Comparison of ENCODE assay signal across 22 cellular contexts in genomic region chr6:65707134-65707826, GRCh38. TPM values are rescaled to one million over a fixed set of nuclear protein-coding genes. Genes with fewer than 3 reads are reported as not detected.
DNase-seq lines count a peak whose midpoint lies in the region; ATAC-seq and TF ChIP-seq lines count a peak whose summit lies in the region.
"Had no signal": no experiment of that assay in that cellular context is flagged by ENCODE, and none has a peak within 500 bp of the region (broad histone marks: within the 10 kb centered on the region; RNA-seq: fewer than 3 reads in every experiment).

Gene EYS (minus strand): TSS chr6:65707226. CDS start chr6:65495410, 211,816 bp downstream.

- TF ChIP-seq EP300 in neural cell (conservative IDR thresholded peaks at IDR 0.05; ENCODE audit: poor library complexity, severe bottlenecking): no peak

- no peak within 1 kb of the TSS for H3K27ac Mint-ChIP-seq in activated naive CD8-positive, alpha-beta T cell treated with anti-CD3 and anti-CD28 coated beads for 36 hours
- H3K27ac Mint-ChIP-seq: activated T-helper 2 cell treated with anti-CD3 and anti-CD28 coated beads, Interferon-gamma antibody, Interleukin-2, Interleukin-4, amounts not matched to agents 10 μg/mL and 5 μg/mL and 100 μg/mL, durations not matched to agents 14 hours and 24 hours and 36 hours; T-helper 1 cell treated with Interleukin-12 subunit alpha and Interleukin-12 subunit beta and Interleukin-4 antibody, amounts not matched to agents 30 μg/mL and 1 μg/mL, for 36 hours; WTC11 had no signal

- peak within 1 kb of the TSS; percentile 62 for H3K4me2 ChIP-seq in neural cell (ENCODE audit: low read length)

- H3K9me3 Mint-ChIP-seq in activated naive CD8-positive, alpha-beta T cell treated with anti-CD3 and anti-CD28 coated beads for 36 hours: no peaks in the 10 kb centered on the region
- H3K9me3 Mint-ChIP-seq: stimulated activated naive CD8-positive, alpha-beta T cell treated with anti-CD3 and anti-CD28 coated beads, Interleukin-15, amount 100 ng/mL, for 72 hours had no signal

- no peaks in the 10 kb centered on the region for H3K79me2 ChIP-seq in neural cell (replicated peaks; ENCODE audit: insufficient read depth, low read length)

- H3K9ac ChIP-seq in neural cell (ENCODE audit: low read length): peak within 1 kb of the TSS; percentile 40

- no peak within 1 kb of the TSS for H3K4me3 Mint-ChIP-seq in activated naive CD8-positive, alpha-beta T cell treated with anti-CD3 and anti-CD28 coated beads for 36 hours
- H3K4me3 Mint-ChIP-seq: stimulated activated naive CD8-positive, alpha-beta T cell treated with anti-CD3 and anti-CD28 coated beads, Interleukin-15, amount 100 ng/mL, for 72 hours; T-helper 1 cell treated with Interleukin-12 subunit alpha and Interleukin-12 subunit beta and Interleukin-4 antibody, amounts not matched to agents 30 μg/mL and 1 μg/mL, for 36 hours; WTC11 had no signal

- H3K9me2 ChIP-seq in neural cell (ENCODE audit: insufficient read depth, low read length): no peaks in the 10 kb centered on the region

- H3K36me3 ChIP-seq in neural cell (ENCODE audit: insufficient read depth, low read length): no peaks in the 10 kb centered on the region
- H3K36me3 ChIP-seq: adrenal gland, vagina had no signal

- no peak within 1 kb of the TSS for H3K4me3 ChIP-seq in neural cell (ENCODE audit: low read length)
- H3K4me3 ChIP-seq: adrenal gland, vagina had no signal

- no peaks in the 10 kb centered on the region for H3K27me3 ChIP-seq in neural cell (ENCODE audit: insufficient read depth, low read depth, low read length)
- H3K27me3 ChIP-seq: adrenal gland, foreskin keratinocyte, vagina had no signal

- no peaks in the 10 kb centered on the region for H3K27me3 Mint-ChIP-seq in activated naive CD8-positive, alpha-beta T cell treated with anti-CD3 and anti-CD28 coated beads for 36 hours
- H3K27me3 Mint-ChIP-seq: stimulated activated naive CD8-positive, alpha-beta T cell treated with anti-CD3 and anti-CD28 coated beads, Interleukin-15, amount 100 ng/mL, for 72 hours had no signal

- no peaks in the 10 kb centered on the region for H3K36me3 Mint-ChIP-seq in activated naive CD8-positive, alpha-beta T cell treated with anti-CD3 and anti-CD28 coated beads for 36 hours

- DNase-seq in DMS153 treated with DMSO at 0.1 percent for 48 hours (lab: John Stamatoyannopoulos, UW; ENCODE audit: unreplicated experiment) (peak; percentile 82), NCI-H2081 (lab: John Stamatoyannopoulos, UW) (peak; percentile 14 to 69), NCI-H82 (lab: John Stamatoyannopoulos, UW) (peak; percentile 98), nucleus accumbens (lab: John Stamatoyannopoulos, UW) (no peak)
- DNase-seq in activated naive CD8-positive, alpha-beta T cell treated with anti-CD3 and anti-CD28 coated beads for 36 hours: no peak
- no peak for DNase-seq in stimulated activated CD4-positive, alpha-beta T cell treated with anti-CD3 and anti-CD28 coated beads, Interleukin-1b, Interleukin-23, amount 100 ng/mL, for 48 hours
- DNase-seq: adrenal gland; AML-193; cerebellar nuclear complex; H7; IMR-90; posterior cingulate gyrus; stimulated activated CD4-positive, alpha-beta T cell treated with anti-CD3 and anti-CD28 coated beads, Interleukin-12 subunit alpha, Interleukin-12 subunit beta, amount 100 ng/mL, for 4 hours; stimulated activated naive CD8-positive, alpha-beta T cell treated with anti-CD3 and anti-CD28 coated beads, Interleukin-15, amount 100 ng/mL, for 72 hours had no signal

- no peak for TF ChIP-seq CTCF in neural cell (IDR thresholded peaks at IDR 0.05; ENCODE audit: poor library complexity, severe bottlenecking)

- TF ChIP-seq RAD21 in neural cell (conservative IDR thresholded peaks at IDR 0.05): peak; percentile 34

- peak within 1 kb of the TSS; percentile 14 for H2AFZ ChIP-seq in neural cell (ENCODE audit: low read depth, low read length)

- no peaks in the 10 kb centered on the region for H4K20me1 ChIP-seq in neural cell (ENCODE audit: insufficient read depth)

- ATAC-seq in HG03439 (IDR thresholded peaks at IDR 0.05; ENCODE audit: unreplicated experiment): no peak
- ATAC-seq: foreskin keratinocyte; stimulated activated naive CD8-positive, alpha-beta T cell treated with anti-CD3 and anti-CD28 coated beads, Interleukin-15, amount 100 ng/mL, for 72 hours; WTC11 had no signal

- H3K4me1 Mint-ChIP-seq in activated naive CD8-positive, alpha-beta T cell treated with anti-CD3 and anti-CD28 coated beads for 36 hours: no peaks in the 10 kb centered on the region
- H3K4me1 Mint-ChIP-seq: stimulated activated naive CD8-positive, alpha-beta T cell treated with anti-CD3 and anti-CD28 coated beads, Interleukin-15, amount 100 ng/mL, for 72 hours; WTC11 had no signal

- peaks cover 4% of the 10 kb centered on the region for H3F3A ChIP-seq in neural cell (ENCODE audit: insufficient read depth, low read length, poor library complexity, severe bottlenecking)

- H3K9me3 ChIP-seq in neural cell (ENCODE audit: low read length): no peaks in the 10 kb centered on the region
- H3K9me3 ChIP-seq: adrenal gland, vagina had no signal

- H3K27ac ChIP-seq in neural cell (ENCODE audit: low read length): peak within 1 kb of the TSS; percentile 78
- H3K27ac ChIP-seq: adrenal gland, foreskin keratinocyte, vagina had no signal

TF ChIP-seq in neural cell, 6 proteins besides CTCF, POLR2A, EP300 and RAD21:
- TF ChIP-seq MXI1 (conservative IDR thresholded peaks at IDR 0.05; ENCODE audit: poor library complexity, severe bottlenecking) (no peak), REST (IDR thresholded peaks at IDR 0.05; ENCODE audit: borderline replicate concordance) (peak; percentile 42), SMC3 (conservative IDR thresholded peaks at IDR 0.05; ENCODE audit: poor library complexity) (no peak), POLR2AphosphoS5 (IDR thresholded peaks at IDR 0.05) (peak; percentile 57), TAF1 (IDR thresholded peaks at IDR 0.05; ENCODE audit: low read depth) (peak; percentile 34), EZH2 (IDR thresholded peaks at IDR 0.05; ENCODE audit: borderline replicate concordance, insufficient read depth, low read length, poor library complexity, severe bottlenecking) (no peak)

RNA-seq across cellular contexts. Expression of gene EYS, which starts in this region (rescaled TPM):
- 0.38 and 1.0 TPM in 2 replicates for polyA plus RNA-seq in neural cell
- polyA minus RNA-seq in neural cell: 4.4 and 5.7 TPM in 2 replicates
- total RNA-seq in activated naive CD8-positive, alpha-beta T cell treated with anti-CD3 and anti-CD28 coated beads for 36 hours: not detected
- total RNA-seq: activated CD8-positive, alpha-beta memory T cell treated with anti-CD3 and anti-CD28 coated beads for 36 hours; activated T-helper 2 cell treated with anti-CD3 and anti-CD28 coated beads, Interferon-gamma antibody, Interleukin-2, Interleukin-4, amounts not matched to agents 10 μg/mL and 5 μg/mL and 100 μg/mL, durations not matched to agents 14 hours and 24 hours and 36 hours; vagina; WTC11 had no signal
- polyA plus RNA-seq: IMR-90 had no signal

Comparison
In these comparisons a context has a peak if more than half of its experiments do, and no peak if none do; other contexts are left out.
1. DNase-seq: peak in DMS153 treated with DMSO at 0.1 percent for 48 hours (single experiment), NCI-H2081 (2 of 2) and NCI-H82 (single experiment); none in activated naive CD8-positive, alpha-beta T cell treated with anti-CD3 and anti-CD28 coated beads for 36 hours (single experiment), stimulated activated CD4-positive, alpha-beta T cell treated with anti-CD3 and anti-CD28 coated beads, Interleukin-1b, Interleukin-23, amount 100 ng/mL, for 48 hours (single experiment) and nucleus accumbens (0 of 56).